ENCODE assay signal across 2 cellular contexts in the genomic region with DNA sequence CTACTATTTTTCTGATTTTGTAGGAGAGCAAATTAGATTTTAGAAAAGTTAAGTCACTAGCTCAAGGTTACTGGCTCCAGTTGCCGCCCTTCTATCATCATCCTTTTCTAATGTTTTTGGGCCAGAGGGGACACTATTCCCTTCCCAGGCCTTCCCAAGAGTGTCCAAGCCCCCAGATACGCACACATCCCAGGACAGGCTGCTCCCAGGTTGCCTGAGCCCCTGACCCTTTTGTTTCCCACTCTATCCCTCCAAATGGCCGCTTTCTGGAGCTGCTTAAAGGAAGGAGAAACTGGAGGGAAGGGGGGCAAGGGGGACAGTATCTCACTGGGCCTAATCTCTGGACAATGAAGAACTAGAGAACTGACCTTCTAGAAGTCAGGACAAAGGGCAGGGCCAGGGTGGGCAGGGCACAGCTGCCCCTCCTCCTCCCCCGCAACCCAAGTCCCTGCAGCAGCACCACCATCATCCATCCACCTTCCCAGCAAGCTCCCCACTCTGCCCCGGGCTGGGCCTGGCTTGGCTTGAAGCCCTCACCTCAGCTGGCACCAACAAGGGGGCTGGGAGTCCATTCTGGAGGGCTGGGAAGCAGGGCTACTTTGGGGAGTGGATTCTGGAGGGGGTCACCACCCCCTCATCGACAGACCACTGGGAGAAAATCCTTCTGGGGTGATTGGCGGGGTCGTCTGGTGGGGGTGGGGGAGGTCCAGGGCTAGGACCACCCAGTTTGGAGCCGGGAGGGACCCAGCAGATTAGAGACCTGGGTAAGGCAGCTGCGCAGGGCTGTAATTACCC.
TF ChIP-seq lines count a peak whose summit lies in the region.

No MANE protein-coding gene starts in this region.

TF ChIP-seq in endothelial cell of umbilical vein, 7 proteins besides CTCF, POLR2A, EP300 and RAD21:
- TF ChIP-seq JUN (IDR thresholded peaks at IDR 0.05; ENCODE audit: borderline replicate concordance, insufficient read depth, insufficient read length, low read depth) (no peak), GATA2 (IDR thresholded peaks at IDR 0.05; ENCODE audit: insufficient read depth, insufficient read length, low read depth, low read length) (no peak), POLR2AphosphoS5 (IDR thresholded peaks at IDR 0.05; ENCODE audit: insufficient read depth, low read depth, low read length) (no peak), FOS (IDR thresholded peaks at IDR 0.05; ENCODE audit: borderline replicate concordance, insufficient read depth, low read length) (no peak)
- TF ChIP-seq, protein P1, sequence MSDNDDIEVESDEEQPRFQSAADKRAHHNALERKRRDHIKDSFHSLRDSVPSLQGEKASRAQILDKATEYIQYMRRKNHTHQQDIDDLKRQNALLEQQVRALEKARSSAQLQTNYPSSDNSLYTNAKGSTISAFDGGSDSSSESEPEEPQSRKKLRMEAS (IDR thresholded peaks at IDR 0.05; ENCODE audit: insufficient read depth, insufficient read length) = no peak

TF ChIP-seq in neural cell, 6 proteins besides CTCF, POLR2A, EP300 and RAD21:
- TF ChIP-seq EZH2 (IDR thresholded peaks at IDR 0.05; ENCODE audit: borderline replicate concordance, insufficient read depth, low read length, poor library complexity, severe bottlenecking) (no peak), MXI1 (conservative IDR thresholded peaks at IDR 0.05; ENCODE audit: poor library complexity, severe bottlenecking) (no peak), SMC3 (conservative IDR thresholded peaks at IDR 0.05; ENCODE audit: poor library complexity) (no peak), TAF1 (IDR thresholded peaks at IDR 0.05; ENCODE audit: low read depth) (no peak), POLR2AphosphoS5 (IDR thresholded peaks at IDR 0.05) (no peak)
- TF ChIP-seq, protein P2, sequence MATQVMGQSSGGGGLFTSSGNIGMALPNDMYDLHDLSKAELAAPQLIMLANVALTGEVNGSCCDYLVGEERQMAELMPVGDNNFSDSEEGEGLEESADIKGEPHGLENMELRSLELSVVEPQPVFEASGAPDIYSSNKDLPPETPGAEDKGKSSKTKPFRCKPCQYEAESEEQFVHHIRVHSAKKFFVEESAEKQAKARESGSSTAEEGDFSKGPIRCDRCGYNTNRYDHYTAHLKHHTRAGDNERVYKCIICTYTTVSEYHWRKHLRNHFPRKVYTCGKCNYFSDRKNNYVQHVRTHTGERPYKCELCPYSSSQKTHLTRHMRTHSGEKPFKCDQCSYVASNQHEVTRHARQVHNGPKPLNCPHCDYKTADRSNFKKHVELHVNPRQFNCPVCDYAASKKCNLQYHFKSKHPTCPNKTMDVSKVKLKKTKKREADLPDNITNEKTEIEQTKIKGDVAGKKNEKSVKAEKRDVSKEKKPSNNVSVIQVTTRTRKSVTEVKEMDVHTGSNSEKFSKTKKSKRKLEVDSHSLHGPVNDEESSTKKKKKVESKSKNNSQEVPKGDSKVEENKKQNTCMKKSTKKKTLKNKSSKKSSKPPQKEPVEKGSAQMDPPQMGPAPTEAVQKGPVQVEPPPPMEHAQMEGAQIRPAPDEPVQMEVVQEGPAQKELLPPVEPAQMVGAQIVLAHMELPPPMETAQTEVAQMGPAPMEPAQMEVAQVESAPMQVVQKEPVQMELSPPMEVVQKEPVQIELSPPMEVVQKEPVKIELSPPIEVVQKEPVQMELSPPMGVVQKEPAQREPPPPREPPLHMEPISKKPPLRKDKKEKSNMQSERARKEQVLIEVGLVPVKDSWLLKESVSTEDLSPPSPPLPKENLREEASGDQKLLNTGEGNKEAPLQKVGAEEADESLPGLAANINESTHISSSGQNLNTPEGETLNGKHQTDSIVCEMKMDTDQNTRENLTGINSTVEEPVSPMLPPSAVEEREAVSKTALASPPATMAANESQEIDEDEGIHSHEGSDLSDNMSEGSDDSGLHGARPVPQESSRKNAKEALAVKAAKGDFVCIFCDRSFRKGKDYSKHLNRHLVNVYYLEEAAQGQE (IDR thresholded peaks at IDR 0.05; ENCODE audit: borderline replicate concordance) = no peak
